8 cellular contexts compared by ENCODE assay signal in the genomic region with DNA sequence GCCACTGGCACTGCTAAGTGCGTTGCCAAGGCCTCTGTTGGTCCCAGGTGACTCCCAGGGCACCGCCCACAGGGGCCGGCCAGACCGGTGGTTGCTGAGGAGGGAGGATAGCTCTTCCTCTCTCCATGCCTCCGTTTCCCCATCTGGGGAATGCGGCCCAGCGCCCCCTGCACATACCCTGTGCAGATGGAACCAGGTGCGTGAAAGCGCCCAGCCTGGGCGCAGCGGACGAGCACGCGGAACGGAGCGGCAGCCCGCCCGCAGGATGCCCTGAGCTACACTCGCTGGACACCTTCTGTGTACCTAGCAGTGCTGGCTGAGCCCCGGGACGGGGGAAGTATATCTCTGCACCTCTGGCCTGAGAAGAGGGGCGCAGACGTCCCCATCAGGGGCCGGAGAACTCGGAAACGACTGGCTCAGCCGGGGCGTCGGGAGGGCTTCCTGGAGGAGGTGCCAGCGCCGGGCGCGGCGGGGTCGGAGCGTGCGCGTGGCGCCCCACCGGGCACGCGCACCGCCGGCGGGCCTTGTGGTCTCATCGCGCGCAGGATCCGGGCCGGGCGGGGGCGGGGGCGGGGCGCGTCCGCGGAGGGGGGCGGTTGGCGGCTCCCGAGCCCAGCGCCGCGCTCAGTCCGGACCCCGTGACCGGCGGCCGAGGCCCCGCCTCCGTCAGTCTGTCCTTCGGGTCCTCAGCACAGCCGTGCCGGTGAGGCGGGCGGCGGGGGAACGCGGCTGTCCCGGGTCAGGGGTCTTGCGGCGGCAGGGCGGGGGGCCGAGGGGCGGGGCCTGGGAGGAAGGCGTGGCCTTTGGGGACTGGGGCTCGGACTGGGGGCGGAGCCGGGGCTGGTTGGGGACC. TPM values are rescaled to one million over a fixed set of nuclear protein-coding genes. Genes with fewer than 3 reads are reported as not detected.
DNase-seq lines count a peak whose midpoint lies in the region; ATAC-seq and TF ChIP-seq lines count a peak whose summit lies in the region.

A gene (minus strand): TSS at position 6 of the 853 bp plus-strand sequence. CDS start 76 bp downstream, outside the sequence.
A gene with protein sequence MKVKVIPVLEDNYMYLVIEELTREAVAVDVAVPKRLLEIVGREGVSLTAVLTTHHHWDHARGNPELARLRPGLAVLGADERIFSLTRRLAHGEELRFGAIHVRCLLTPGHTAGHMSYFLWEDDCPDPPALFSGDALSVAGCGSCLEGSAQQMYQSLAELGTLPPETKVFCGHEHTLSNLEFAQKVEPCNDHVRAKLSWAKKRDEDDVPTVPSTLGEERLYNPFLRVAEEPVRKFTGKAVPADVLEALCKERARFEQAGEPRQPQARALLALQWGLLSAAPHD (plus strand): TSS at position 669 of the 853 bp plus-strand sequence. CDS start 404 bp downstream, outside the sequence.

- H3K36me3 ChIP-seq in spleen = peaks cover 0 to 39% (median 4%) of the 10 kb centered on the region in 6 donors

- ATAC-seq in HG03175 (IDR thresholded peaks at IDR 0.05; ENCODE audit: unreplicated experiment) = peak; percentile 21

- no peak for TF ChIP-seq POLR2A in spleen (IDR thresholded peaks at IDR 0.05)

- no peaks in the 10 kb centered on the region for H3K4me1 Mint-ChIP-seq in Calu3 (ENCODE audit: low read depth, unreplicated experiment)
- no peaks in the 10 kb centered on the region for H3K4me1 Mint-ChIP-seq in brain

- intact Hi-C loops in Calu3 (cut with micrococcal nuclease; ENCODE audit: unreplicated experiment) (no loop called here), spleen (cut with DNase I; ENCODE audit: low total_unique reads) (no loop called here)

- peak within 1 kb of the TSS; percentile 49 to 83 (median 60) for H3K4me3 ChIP-seq in spleen

- no peaks in the 10 kb centered on the region for H3K27me3 Mint-ChIP-seq in Calu3 (ENCODE audit: unreplicated experiment)
- no peaks in the 10 kb centered on the region for H3K27me3 Mint-ChIP-seq in brain

- H3K27ac Mint-ChIP-seq in Calu3 (ENCODE audit: unreplicated experiment) (no peak within 1 kb of the TSS), brain (peak within 1 kb of the TSS in 2 of 5 experiments; percentile 62 to 69)

- BruUV-seq in Calu3 (replicated peaks; lab: Mats Ljungman, UMichigan) = no TSS peak

- H3K9me3 ChIP-seq in spleen = no peaks in the 10 kb centered on the region

- peak; percentile 65 for DNase-seq in Calu3
- peak in 4 of 5 experiments; percentile 39 to 64 (median 52) for DNase-seq in T-helper 2 cell
- DNase-seq in inferior parietal cortex (ENCODE audit: extremely low spot score) = peak; percentile 3
- peak; percentile 93 for DNase-seq in spleen
- DNase-seq in NCI-H187 (lab: John Stamatoyannopoulos, UW) = no peak
- no peak for DNase-seq in NCI-H446 treated with DMSO at 0.1 percent for 48 hours (lab: John Stamatoyannopoulos, UW)

- WGBS in spleen, 5 donors = 0 to 6% (median 2%) methylated on average over 13 to 88 of the region's 88 CpGs

- CTCF ChIA-PET in Calu3 (lab: Charles Lee) = interaction anchor here (0.6 to 1.8 kb wide), 2 partner anchors 11 to 59 kb away, joined by 3 to 10 read pairs; a partner anchor contains a TSS

- H3K27me3 ChIP-seq in spleen (replicated peaks in 1 of 7) = peaks cover 0 to 42% (median 18%) of the 10 kb centered on the region in 7 donors

- H3K9me3 Mint-ChIP-seq in Calu3 (ENCODE audit: low read depth, unreplicated experiment) (no peaks in the 10 kb centered on the region), brain (no peaks in the 10 kb centered on the region)

- peaks cover 11 to 63% (median 46%) of the 10 kb centered on the region in 6 donors for H3K4me1 ChIP-seq in spleen

- no peak for TF ChIP-seq CTCF in Calu3 (IDR thresholded peaks at IDR 0.05; ENCODE audit: unreplicated experiment)
- TF ChIP-seq CTCF in brain (conservative IDR thresholded peaks at IDR 0.05) = no peak
- TF ChIP-seq CTCF in spleen (IDR thresholded peaks at IDR 0.05 in 8 of 11, conservative IDR thresholded peaks at IDR 0.05 in 3 of 11) = no peak

- peak within 1 kb of the TSS; percentile 9 to 90 (median 70) for H3K27ac ChIP-seq in spleen

- H3K4me3 Mint-ChIP-seq in Calu3 (ENCODE audit: low read depth, unreplicated experiment) (peak within 1 kb of the TSS; percentile 74), brain (peak within 1 kb of the TSS; percentile 66 to 73 (median 69))

- peaks cover 63% of the 10 kb centered on the region for H3K36me3 Mint-ChIP-seq in Calu3 (ENCODE audit: insufficient read depth, unreplicated experiment)
- H3K36me3 Mint-ChIP-seq in brain = no peaks in the 10 kb centered on the region

RNA-seq across cellular contexts. Expression of the first gene that starts in this region (rescaled TPM):
- total RNA-seq in Calu3 (2022) = 10.0 and 12.5 TPM in 2 replicates
- 0.39 TPM for polyA plus RNA-seq in brain (ENCODE audit: insufficient read depth, low read depth, low replicate concordance)
- 10 to 100 TPM in 1 of 7 donors, 1 to 10 TPM in 6; 2.9 to 11.9 (median 6.3) TPM for total RNA-seq in spleen
- polyA plus RNA-seq in spleen = 10 to 100 TPM; 12.0 to 23.7 (median 13.9) TPM

RNA-seq across cellular contexts. Expression of the second gene that starts in this region (rescaled TPM):
- total RNA-seq in Calu3 (2022) = 11.7 and 12.8 TPM in 2 replicates
- polyA plus RNA-seq in brain (ENCODE audit: insufficient read depth, low read depth, low replicate concordance) = 8.7 TPM
- 10 to 100 TPM in 6 of 7 donors, 1 to 10 TPM in 1; 7.7 to 25.8 (median 17.6) TPM for total RNA-seq in spleen
- polyA plus RNA-seq in spleen = 10 to 100 TPM; 25.7 to 75.8 (median 32.5) TPM

Comparison
In these comparisons a context has a peak if more than half of its experiments do, and no peak if none do; other contexts are left out.
1. DNase-seq: peak in Calu3 (single experiment), T-helper 2 cell (4 of 5), inferior parietal cortex (single experiment) and spleen (single experiment); none in NCI-H187 (0 of 2) and NCI-H446 treated with DMSO at 0.1 percent for 48 hours (single experiment).